Comparison of ENCODE assay signal across 22 cellular contexts in the genomic region with DNA sequence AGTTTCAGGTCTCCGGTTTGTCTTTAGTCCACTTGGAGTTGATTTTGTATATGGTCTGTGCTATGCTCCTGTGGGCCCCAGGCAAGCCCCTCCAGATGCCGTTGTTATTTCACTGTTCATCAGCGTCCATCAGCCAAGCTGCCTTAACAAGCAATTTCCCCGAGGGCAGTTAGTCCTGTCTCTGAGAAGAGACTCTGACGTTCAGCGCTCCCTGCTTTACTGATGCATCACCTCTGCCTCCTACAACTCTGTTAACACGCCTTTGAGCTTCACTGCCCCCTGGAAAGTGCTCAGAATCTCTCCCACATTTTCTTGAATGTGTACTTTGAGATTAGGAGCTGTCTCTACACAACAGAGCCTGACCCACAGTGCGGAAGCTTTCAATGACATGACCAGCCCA.
"Had no signal": no experiment of that assay in that cellular context is flagged by ENCODE, and none has a peak within 500 bp of the region (broad histone marks: within the 10 kb centered on the region; RNA-seq: fewer than 3 reads in every experiment).

No MANE protein-coding gene starts in this region.

- H3K4me3 Mint-ChIP-seq: activated CD4-positive, alpha-beta T cell treated with anti-CD3 and anti-CD28 coated beads, Interleukin-2, amount 10 ng/mL, durations not matched to agents 7 days and 5 days; activated CD8-positive, alpha-beta memory T cell treated with anti-CD3 and anti-CD28 coated beads, Interleukin-2, amount 10 ng/mL, durations not matched to agents 7 days and 5 days; activated CD8-positive, alpha-beta T cell treated with anti-CD3 and anti-CD28 coated beads for 36 hours; activated naive CD8-positive, alpha-beta T cell treated with anti-CD3 and anti-CD28 coated beads, Interleukin-2, amount 50 U/mL, for 24 hours; dendritic cell treated with granulocyte-macrophage colony-stimulating factor and Interleukin-4, amounts not matched to agents 40 ng/mL and 50 ng/mL, for 4 days; natural killer cell treated with Interleukin-12 subunit alpha and Interleukin-12 subunit beta and Interleukin-15 and Interleukin-18, amount 100 ng/mL, for 72 hours had no signal

- H3K9me3 ChIP-seq: body of pancreas, spleen, thoracic aorta, upper lobe of right lung had no signal

- DNase-seq: activated CD4-positive, alpha-beta T cell treated with anti-CD3 and anti-CD28 coated beads, Interleukin-2, amount 10 ng/mL, durations not matched to agents 7 days and 5 days; activated CD8-positive, alpha-beta memory T cell treated with anti-CD3 and anti-CD28 coated beads, Interleukin-2, amount 10 ng/mL, durations not matched to agents 7 days and 5 days; activated CD8-positive, alpha-beta T cell treated with anti-CD3 and anti-CD28 coated beads for 36 hours; activated effector memory CD4-positive, alpha-beta T cell treated with anti-CD3 and anti-CD28 coated beads, Interleukin-2, amount 50 U/mL, for 16 hours; activated naive CD4-positive, alpha-beta T cell treated with anti-CD3 and anti-CD28 coated beads, Interleukin-2, amount 50 U/mL, for 16 hours; activated naive CD8-positive, alpha-beta T cell treated with anti-CD3 and anti-CD28 coated beads, Interleukin-2, amount 50 U/mL, for 24 hours; activated T-cell treated with anti-CD3 and anti-CD28 coated beads for 4 hours; body of pancreas; effector CD4-positive, alpha-beta T cell; erythroblast; foreskin melanocyte; glutamatergic neuron; hypothalamus; left ventricle myocardium superior; occipital lobe; spleen; stimulated activated CD4-positive, alpha-beta T cell treated with anti-CD3 and anti-CD28 coated beads, Interleukin-4, amount 100 ng/mL, for 1 hour; stimulated activated naive CD4-positive, alpha-beta T cell treated with Interleukin-2 at 50 U/mL for 16 hours; upper lobe of right lung had no signal

- H3K36me3 Mint-ChIP-seq: natural killer cell treated with Interleukin-12 subunit alpha and Interleukin-12 subunit beta and Interleukin-15 and Interleukin-18, amount 100 ng/mL, for 72 hours had no signal

- H3K36me3 ChIP-seq: spleen, thoracic aorta, upper lobe of right lung had no signal

- H3K27me3 ChIP-seq: body of pancreas had no signal

- H3K27ac ChIP-seq: body of pancreas, spleen, thoracic aorta, upper lobe of right lung had no signal

- H3K4me3 ChIP-seq: body of pancreas, spleen, thoracic aorta, upper lobe of right lung had no signal

- H3K4me1 ChIP-seq: body of pancreas, spleen, upper lobe of right lung had no signal

- H3K4me1 Mint-ChIP-seq: activated CD4-positive, alpha-beta T cell treated with anti-CD3 and anti-CD28 coated beads, Interleukin-2, amount 10 ng/mL, durations not matched to agents 7 days and 5 days; activated naive CD8-positive, alpha-beta T cell treated with anti-CD3 and anti-CD28 coated beads, Interleukin-2, amount 50 U/mL, for 24 hours had no signal

- H3K9me3 Mint-ChIP-seq: activated CD4-positive, alpha-beta T cell treated with anti-CD3 and anti-CD28 coated beads, Interleukin-2, amount 10 ng/mL, durations not matched to agents 7 days and 5 days; activated CD8-positive, alpha-beta T cell treated with anti-CD3 and anti-CD28 coated beads for 36 hours; activated naive CD8-positive, alpha-beta T cell treated with anti-CD3 and anti-CD28 coated beads, Interleukin-2, amount 50 U/mL, for 24 hours; dendritic cell treated with granulocyte-macrophage colony-stimulating factor and Interleukin-4, amounts not matched to agents 40 ng/mL and 50 ng/mL, for 4 days; natural killer cell treated with Interleukin-12 subunit alpha and Interleukin-12 subunit beta and Interleukin-15 and Interleukin-18, amount 100 ng/mL, for 72 hours had no signal

- ATAC-seq: activated CD8-positive, alpha-beta memory T cell treated with anti-CD3 and anti-CD28 coated beads, Interleukin-2, amount 10 ng/mL, durations not matched to agents 7 days and 5 days; activated CD8-positive, alpha-beta T cell treated with anti-CD3 and anti-CD28 coated beads for 36 hours; activated naive CD8-positive, alpha-beta T cell treated with anti-CD3 and anti-CD28 coated beads, Interleukin-2, amount 50 U/mL, for 24 hours; body of pancreas; natural killer cell treated with Interleukin-12 subunit alpha and Interleukin-12 subunit beta and Interleukin-15 and Interleukin-18, amount 100 ng/mL, for 72 hours; upper lobe of right lung had no signal

- H3K27ac Mint-ChIP-seq: activated CD8-positive, alpha-beta memory T cell treated with anti-CD3 and anti-CD28 coated beads, Interleukin-2, amount 10 ng/mL, durations not matched to agents 7 days and 5 days; activated CD8-positive, alpha-beta T cell treated with anti-CD3 and anti-CD28 coated beads for 36 hours; activated naive CD8-positive, alpha-beta T cell treated with anti-CD3 and anti-CD28 coated beads, Interleukin-2, amount 50 U/mL, for 24 hours; dendritic cell treated with granulocyte-macrophage colony-stimulating factor and Interleukin-4, amounts not matched to agents 40 ng/mL and 50 ng/mL, for 4 days; natural killer cell treated with Interleukin-12 subunit alpha and Interleukin-12 subunit beta and Interleukin-15 and Interleukin-18, amount 100 ng/mL, for 72 hours had no signal
